Comparison of ENCODE assay signal across 8 cellular contexts in genomic region chr11:9231848-9232177, GRCh38.
DNase-seq lines count a peak whose midpoint lies in the region; FAIRE-seq and TF ChIP-seq lines count a peak whose summit lies in the region.

No MANE protein-coding gene starts in this region.

- H3K27me3 ChIP-seq in KMS-11 (ENCODE audit: insufficient read depth, low read depth): no peaks in the 10 kb centered on the region

- peak overlapping the region; percentile 55; the same call in 1 of the 2 replicates for H3K4me2 ChIP-seq in KMS-11

- in situ Hi-C loops in GM13977 (cut with MboI; ENCODE audit: low pct_unique_long_range_greater_than_20kb, low sequenced_read_pairs, unreplicated experiment) (no loop called here), ACHN (cut with HindIII; ENCODE audit: low pct_ligation_motif_present, low pct_unique_long_range_greater_than_20kb, low sequenced_read_pairs) (no loop called here)

- H3K9ac ChIP-seq in KMS-11: no peak overlapping the region

- H2AFZ ChIP-seq in KMS-11 (ENCODE audit: low read depth): no peak overlapping the region; the same call in 1 of the 2 replicates

- no peaks in the 10 kb centered on the region for H4K20me1 ChIP-seq in KMS-11 (ENCODE audit: insufficient read depth)

- peaks cover 46% of the 10 kb centered on the region for H3K4me1 ChIP-seq in KMS-11 (ENCODE audit: low read depth, poor library complexity, severe bottlenecking)

- no peaks in the 10 kb centered on the region for H3K36me3 ChIP-seq in KMS-11 (ENCODE audit: insufficient read depth)

- H3K4me3 ChIP-seq in KMS-11 (IDR thresholded peaks at IDR 0.05; ENCODE audit: insufficient read depth, low read depth, low read length) (no peak overlapping the region), cardiac fibroblast (replicated peaks in 1 of 2; ENCODE audit: low read depth in 2 of 2, low read length in 2 of 2) (peak overlapping the region in 1 of 2 donors; percentile 1)

- FAIRE-seq in urothelium cell line (lab: Jason Lieb, UNC): no peak

- no peak for TF ChIP-seq CTCF in GM13977 (IDR thresholded peaks at IDR 0.05; ENCODE audit: extremely low read depth, insufficient read depth, missing control alignments)
- TF ChIP-seq CTCF in KMS-11 (conservative IDR thresholded peaks at IDR 0.05; ENCODE audit: low read depth, low read length): no peak
- no peak for TF ChIP-seq CTCF in cardiac fibroblast (IDR thresholded peaks at IDR 0.05; ENCODE audit: low read depth, low read length)

- no peaks in the 10 kb centered on the region for H3K79me2 ChIP-seq in KMS-11 (ENCODE audit: insufficient read depth, low read depth)

- DNase-seq in GM13977 (ENCODE audit: low spot score) (peak; percentile 60), cardiac fibroblast (ENCODE audit: low read depth in 2 of 2) (peak; percentile 66 to 78), middle frontal gyrus (ENCODE audit: extremely low spot score, low spot score) (peak; percentile 71), ACHN (no peak), SHP77 treated with DMSO at 0.1 percent for 48 hours (lab: John Stamatoyannopoulos, UW) (no peak), urothelium cell line (ENCODE audit: low spot score) (no peak), NCI-H226 (no peak)

- no peak overlapping the region for H3K27ac ChIP-seq in KMS-11

Comparison
In these comparisons a context has a peak if more than half of its experiments do, and no peak if none do; other contexts are left out.
1. DNase-seq: peak in GM13977 (single experiment), cardiac fibroblast (2 of 2) and middle frontal gyrus (single experiment); none in ACHN (single experiment), SHP77 treated with DMSO at 0.1 percent for 48 hours (single experiment), urothelium cell line (single experiment) and NCI-H226 (single experiment).